19 cellular contexts compared by ENCODE assay signal in the genomic region with DNA sequence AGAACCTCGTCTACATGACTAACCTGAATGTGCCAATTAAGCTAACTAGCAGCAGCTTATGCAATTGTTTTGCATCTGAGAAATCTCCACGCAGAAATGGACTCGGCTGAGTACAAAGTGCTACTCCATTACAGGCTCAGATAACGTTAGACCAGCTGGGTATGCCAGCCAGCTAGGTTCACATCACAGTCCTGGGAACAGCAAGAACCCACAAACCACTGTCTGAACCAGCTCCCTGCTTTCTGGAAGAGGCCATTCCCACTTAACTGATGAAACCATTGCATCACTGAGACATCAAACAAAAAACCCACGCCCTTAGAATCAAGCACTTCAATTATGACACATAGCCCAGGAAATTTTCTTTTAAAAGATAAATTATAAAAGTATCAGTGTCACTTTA.
DNase-seq lines count a peak whose midpoint lies in the region; ATAC-seq, FAIRE-seq and TF ChIP-seq lines count a peak whose summit lies in the region.
"Had no signal": no experiment of that assay in that cellular context is flagged by ENCODE, and none has a peak within 500 bp of the region (broad histone marks: within the 10 kb centered on the region; RNA-seq: fewer than 3 reads in every experiment).

No MANE protein-coding gene starts in this region.

- CTCF ChIA-PET in K562 (lab: Yijun Ruan, JAX; ENCODE audit: low intra/inter-chr PET ratio) (no interaction called here), OCI-LY7 (lab: Charles Lee; ENCODE audit: unreplicated experiment) (no interaction called here)

- H3K36me3 Mint-ChIP-seq in type B pancreatic cell, result no peaks in the 10 kb centered on the region

- H3K9me2 ChIP-seq in OCI-LY7 (ENCODE audit: insufficient read depth, low read length), result no peaks in the 10 kb centered on the region

- DNase-seq in left ventricle myocardium superior (no peak), cardiac septum (ENCODE audit: low spot score) (no peak), K562 (ENCODE audit: extremely low read depth in 1 of 4, low spot score in 3 of 4) (no peak), right lobe of liver (no peak), type B pancreatic cell (ENCODE audit: extremely low spot score, unreplicated experiment) (no peak), OCI-LY7 (ENCODE audit: low spot score) (no peak)
- no peak for DNase-seq in effector memory CD4-positive, alpha-beta T cell
- DNase-seq: DMS 273 treated with DMSO at 0.1 percent for 48 hours, GDM1, GM23248, KBM-7, NCI-H1105, NCI-H2081, NCI-H510A treated with DMSO at 0.1 percent for 48 hours had no signal

- H3K27me3 Mint-ChIP-seq in type B pancreatic cell, result no peaks in the 10 kb centered on the region

- H3K9me1 ChIP-seq in K562 (ENCODE audit: control insufficient read depth, insufficient read depth, low read length), result no peaks in the 10 kb centered on the region

- ATAC-seq in left ventricle myocardium superior (peak; percentile 41), K562 (no peak), right lobe of liver (peak; percentile 47 to 83 (median 72)), esophagus mucosa (no peak)
- ATAC-seq: HCT116, Panc1 had no signal

- TF ChIP-seq RAD21 in K562 (CRISPR knock-in tag; conservative IDR thresholded peaks at IDR 0.05 in 1 of 2, IDR thresholded peaks at IDR 0.05 in 1 of 2), result no peak

- POLR2A ChIA-PET in K562 (lab: Yijun Ruan, JAX), result interaction anchor here (0.6 kb wide), 1 partner anchor 768 kb away, joined by 3 read pairs; no protein-coding TSS in a partner anchor
- POLR2A ChIA-PET in OCI-LY7 (lab: Charles Lee), result no interaction called here

- FAIRE-seq in K562 (lab: Jason Lieb, UNC), result no peak

- H3K27me3 ChIP-seq in K562 (ENCODE audit: control insufficient read depth in 2 of 2, insufficient read depth in 2 of 2, low read length in 2 of 2) (peaks cover 0 to 4% of the 10 kb centered on the region in 2 experiments; a peak in 1 of 5 replicates), right lobe of liver (no peaks in the 10 kb centered on the region)
- no peaks in the 10 kb centered on the region for H3K27me3 ChIP-seq in effector memory CD4-positive, alpha-beta T cell (replicated peaks; ENCODE audit: control insufficient read depth, insufficient read depth, low read length, poor library complexity, severe bottlenecking)
- H3K27me3 ChIP-seq: SJSA1 had no signal

- intact Hi-C loops in left ventricle myocardium superior (cut with micrococcal nuclease), result no loop called here
- intact Hi-C loops in cardiac septum (cut with DNase I), result no loop called here
- intact Hi-C loops in K562 (cut with micrococcal nuclease), result no loop called here
- intact Hi-C loops in right lobe of liver (cut with DNase I), result no loop called here
- intact Hi-C loops in OCI-LY7 (cut with micrococcal nuclease; ENCODE audit: unreplicated experiment), result no loop called here

- no peak overlapping the region for H3K27ac Mint-ChIP-seq in type B pancreatic cell
- H3K27ac Mint-ChIP-seq: B cell had no signal

- no peak overlapping the region for H3K27ac ChIP-seq in K562 (ENCODE audit: extremely low read depth, low read depth, low read length)
- H3K27ac ChIP-seq in right lobe of liver, result no peak overlapping the region
- no peak overlapping the region for H3K27ac ChIP-seq in effector memory CD4-positive, alpha-beta T cell (ENCODE audit: insufficient read depth, low read length, poor library complexity, severe bottlenecking)
- no peak overlapping the region for H3K27ac ChIP-seq in OCI-LY7 (ENCODE audit: low read depth, low read length, poor library complexity, severe bottlenecking)
- H3K27ac ChIP-seq: GM23248, SJSA1 had no signal

- peak overlapping the region; percentile 21 for H3K4me3 Mint-ChIP-seq in type B pancreatic cell
- H3K4me3 Mint-ChIP-seq: B cell had no signal

- H3K9ac ChIP-seq in K562 (ENCODE audit: insufficient read depth in 1 of 2, low read depth in 2 of 2, low read length in 2 of 2), result no peak overlapping the region
- H3K9ac ChIP-seq: GM23248 had no signal

- H3K4me2 ChIP-seq in K562 (ENCODE audit: insufficient read depth, low read length), result no peak overlapping the region
- no peak overlapping the region for H3K4me2 ChIP-seq in OCI-LY7 (ENCODE audit: low read length)

- TF ChIP-seq POLR2A in K562 (conservative IDR thresholded peaks at IDR 0.05), result no peak
- TF ChIP-seq POLR2A in right lobe of liver (IDR thresholded peaks at IDR 0.05), result no peak

- WGBS in K562 (ENCODE audit: insufficient coverage, low coverage, missing lambda C conversion rate), result 1% methylated on average over 5 of the region's 5 CpGs
- WGBS in right lobe of liver (ENCODE audit: insufficient coverage, low coverage, low lambda C conversion rate, missing lambda C conversion rate), result 11% methylated on average over 5 of the region's 5 CpGs

- no peaks in the 10 kb centered on the region for H4K20me1 ChIP-seq in K562 (replicated peaks; ENCODE audit: control insufficient read depth, insufficient read depth, low read length)
- no peaks in the 10 kb centered on the region; the same call in 1 of the 2 replicates for H4K20me1 ChIP-seq in OCI-LY7 (ENCODE audit: insufficient read depth, low read length)

- TF ChIP-seq EP300 in K562 (IDR thresholded peaks at IDR 0.05; ENCODE audit: low read length), result no peak

- H3K4me1 ChIP-seq in K562 (replicated peaks in 1 of 2; ENCODE audit: control insufficient read depth in 2 of 2, insufficient read depth in 2 of 2, low read length in 2 of 2) (no peaks in the 10 kb centered on the region), right lobe of liver (peaks cover 0 to 7% (median 0%) of the 10 kb centered on the region in 4 donors), OCI-LY7 (ENCODE audit: insufficient read depth, low read length, poor library complexity, severe bottlenecking) (no peaks in the 10 kb centered on the region)
- H3K4me1 ChIP-seq in effector memory CD4-positive, alpha-beta T cell (ENCODE audit: control insufficient read depth, insufficient read depth, low read length, poor library complexity, severe bottlenecking), result no peaks in the 10 kb centered on the region

- H2AFZ ChIP-seq in K562 (ENCODE audit: low read depth, low read length) (no peak overlapping the region), OCI-LY7 (ENCODE audit: low read length) (no peak overlapping the region)
- H2AFZ ChIP-seq: GM23248 had no signal

- BruUV-seq in K562 (replicated peaks; lab: Mats Ljungman, UMichigan) (no TSS peak), OCI-LY7 (replicated peaks; lab: Mats Ljungman, UMichigan) (no TSS peak)

- no peaks in the 10 kb centered on the region for H3K79me2 ChIP-seq in K562 (ENCODE audit: control insufficient read depth, insufficient read depth, low read length)
- H3K79me2 ChIP-seq in OCI-LY7 (ENCODE audit: insufficient read depth, low read depth, low read length), result no peaks in the 10 kb centered on the region

- H3K9me3 ChIP-seq in K562 (replicated peaks; ENCODE audit: control insufficient read depth, insufficient read depth, low read depth, low read length) (no peaks in the 10 kb centered on the region), right lobe of liver (no peaks in the 10 kb centered on the region), OCI-LY7 (ENCODE audit: low read length) (no peaks in the 10 kb centered on the region)
- H3K9me3 ChIP-seq in effector memory CD4-positive, alpha-beta T cell (ENCODE audit: control insufficient read depth, low read length), result no peaks in the 10 kb centered on the region
- H3K9me3 ChIP-seq: SJSA1 had no signal

- peaks cover 4% of the 10 kb centered on the region for H3K4me1 Mint-ChIP-seq in type B pancreatic cell (ENCODE audit: unreplicated experiment)
- H3K4me1 Mint-ChIP-seq: B cell had no signal

- peaks cover 4% of the 10 kb centered on the region for H3K9me3 Mint-ChIP-seq in type B pancreatic cell

- in situ Hi-C loops in K562 (cut with MboI), result no loop called here

- TF ChIP-seq CTCF in K562 (IDR thresholded peaks at IDR 0.05 in 2 of 3, conservative IDR thresholded peaks at IDR 0.05 in 1 of 3; ENCODE audit: insufficient read depth in 2 of 3, low read depth in 1 of 3, low read length in 3 of 3) (no peak), right lobe of liver (IDR thresholded peaks at IDR 0.05) (no peak), type B pancreatic cell (conservative IDR thresholded peaks at IDR 0.05) (no peak), OCI-LY7 (conservative IDR thresholded peaks at IDR 0.05; ENCODE audit: low read length) (no peak)

- H3K36me3 ChIP-seq in K562 (ENCODE audit: control insufficient read depth, insufficient read depth, low read length), result no peaks in the 10 kb centered on the region
- no peaks in the 10 kb centered on the region for H3K36me3 ChIP-seq in right lobe of liver
- H3K36me3 ChIP-seq in effector memory CD4-positive, alpha-beta T cell (ENCODE audit: control insufficient read depth, insufficient read depth, low read length), result no peaks in the 10 kb centered on the region
- H3K36me3 ChIP-seq in OCI-LY7 (ENCODE audit: insufficient read depth, low read length), result no peaks in the 10 kb centered on the region
- H3K36me3 ChIP-seq: SJSA1 had no signal

- H3K4me3 ChIP-seq in K562 (no peak overlapping the region), right lobe of liver (no peak overlapping the region), OCI-LY7 (ENCODE audit: low read depth, low read length, poor library complexity, severe bottlenecking) (no peak overlapping the region)
- H3K4me3 ChIP-seq in effector memory CD4-positive, alpha-beta T cell (ENCODE audit: insufficient read depth, low read depth, low read length, poor library complexity, severe bottlenecking), result no peak overlapping the region
- H3K4me3 ChIP-seq: GM23248, SJSA1 had no signal

TF ChIP-seq in K562, 482 proteins besides CTCF, POLR2A, EP300 and RAD21:
- no peak for TF ChIP-seq CEBPG (CRISPR knock-in tag; IDR thresholded peaks at IDR 0.05)
- TF ChIP-seq CEBPG (tag; conservative IDR thresholded peaks at IDR 0.05 in 1 of 2, IDR thresholded peaks at IDR 0.05 in 1 of 2), result peak; percentile 66 to 84
- TF ChIP-seq, protein P1, sequence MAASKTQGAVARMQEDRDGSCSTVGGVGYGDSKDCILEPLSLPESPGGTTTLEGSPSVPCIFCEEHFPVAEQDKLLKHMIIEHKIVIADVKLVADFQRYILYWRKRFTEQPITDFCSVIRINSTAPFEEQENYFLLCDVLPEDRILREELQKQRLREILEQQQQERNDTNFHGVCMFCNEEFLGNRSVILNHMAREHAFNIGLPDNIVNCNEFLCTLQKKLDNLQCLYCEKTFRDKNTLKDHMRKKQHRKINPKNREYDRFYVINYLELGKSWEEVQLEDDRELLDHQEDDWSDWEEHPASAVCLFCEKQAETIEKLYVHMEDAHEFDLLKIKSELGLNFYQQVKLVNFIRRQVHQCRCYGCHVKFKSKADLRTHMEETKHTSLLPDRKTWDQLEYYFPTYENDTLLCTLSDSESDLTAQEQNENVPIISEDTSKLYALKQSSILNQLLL (CRISPR knock-in tag; IDR thresholded peaks at IDR 0.05; ENCODE audit: borderline replicate concordance), result no peak

Comparison
In these comparisons a context has a peak if more than half of its experiments do, and no peak if none do; other contexts are left out.
1. ATAC-seq: peak in left ventricle myocardium superior (single experiment) and right lobe of liver (4 of 4); none in K562 (single experiment) and esophagus mucosa (single experiment).